20 cellular contexts compared by ENCODE assay signal in the genomic region with DNA sequence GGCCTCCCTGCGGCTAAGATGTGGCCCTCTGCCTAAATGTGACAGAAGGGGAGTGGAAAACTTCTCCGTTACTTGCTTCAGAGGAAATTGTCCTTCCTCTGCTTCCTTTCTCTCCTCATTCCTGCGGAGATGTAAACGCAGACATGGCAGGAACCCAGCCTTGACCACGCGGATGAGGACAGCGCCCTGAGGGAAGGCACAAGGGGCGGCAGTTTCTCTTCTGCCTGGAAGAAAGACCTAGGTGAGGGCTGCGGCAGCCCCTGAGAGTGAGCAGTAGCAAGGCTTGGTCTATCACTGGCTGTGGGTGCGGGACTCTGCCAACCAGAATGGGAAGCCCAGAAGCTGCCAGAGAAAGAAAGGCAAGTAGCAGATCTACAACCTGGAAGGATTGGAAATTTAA. TPM values are rescaled to one million over a fixed set of nuclear protein-coding genes. Genes with fewer than 3 reads are reported as not detected.
"Had no signal": no experiment of that assay in that cellular context is flagged by ENCODE, and none has a peak within 500 bp of the region (broad histone marks: within the 10 kb centered on the region; RNA-seq: fewer than 3 reads in every experiment).

No MANE protein-coding gene starts in this region.

- H3K27me3 ChIP-seq: hepatocyte, spleen, suprapubic skin, upper lobe of left lung had no signal

- ATAC-seq: esophagus mucosa, left lobe of liver, natural killer cell, sciatic nerve had no signal

- H3K27ac Mint-ChIP-seq: activated naive CD8-positive, alpha-beta T cell treated with anti-CD3 and anti-CD28 coated beads for 36 hours; activated T-helper 1 cell treated with anti-CD3 and anti-CD28 coated beads, Interleukin-12 subunit alpha, Interleukin-12 subunit beta, Interleukin-2, Interleukin-4 antibody, amounts not matched to agents 30 ng/mL and 10 ng/mL and 1 ng/mL, durations not matched to agents 14 hours and 24 hours and 36 hours; natural killer cell; stimulated activated naive CD8-positive, alpha-beta T cell treated with anti-CD3 and anti-CD28 coated beads, Interleukin-15, Interleukin-2, amounts not matched to agents 100 ng/mL and 50 ng/mL, for 24 hours had no signal

- H3K9me3 Mint-ChIP-seq: activated naive CD8-positive, alpha-beta T cell treated with anti-CD3 and anti-CD28 coated beads for 36 hours; activated T-helper 1 cell treated with anti-CD3 and anti-CD28 coated beads, Interleukin-12 subunit alpha, Interleukin-12 subunit beta, Interleukin-2, Interleukin-4 antibody, amounts not matched to agents 30 ng/mL and 10 ng/mL and 1 ng/mL, durations not matched to agents 14 hours and 24 hours and 36 hours; natural killer cell; stimulated activated naive CD8-positive, alpha-beta T cell treated with anti-CD3 and anti-CD28 coated beads, Interleukin-15, Interleukin-2, amounts not matched to agents 100 ng/mL and 50 ng/mL, for 24 hours had no signal

- H3K79me2 ChIP-seq: hepatocyte had no signal

- H3K4me1 Mint-ChIP-seq: activated naive CD8-positive, alpha-beta T cell treated with anti-CD3 and anti-CD28 coated beads for 36 hours; natural killer cell had no signal

- H3K27ac ChIP-seq: hepatocyte, prostate gland, spleen, suprapubic skin, upper lobe of left lung had no signal

- H3K9me3 ChIP-seq: prostate gland, spleen, suprapubic skin, upper lobe of left lung had no signal

- H3K4me2 ChIP-seq: hepatocyte had no signal

- H2AFZ ChIP-seq: hepatocyte had no signal

- H3K36me3 Mint-ChIP-seq: activated naive CD8-positive, alpha-beta T cell treated with anti-CD3 and anti-CD28 coated beads for 36 hours; natural killer cell had no signal

- H3K36me3 ChIP-seq: prostate gland, spleen, suprapubic skin, upper lobe of left lung had no signal

- H3K4me3 Mint-ChIP-seq: activated naive CD8-positive, alpha-beta T cell treated with anti-CD3 and anti-CD28 coated beads for 36 hours; activated T-helper 1 cell treated with anti-CD3 and anti-CD28 coated beads, Interleukin-12 subunit alpha, Interleukin-12 subunit beta, Interleukin-2, Interleukin-4 antibody, amounts not matched to agents 30 ng/mL and 10 ng/mL and 1 ng/mL, durations not matched to agents 14 hours and 24 hours and 36 hours; natural killer cell; stimulated activated naive CD8-positive, alpha-beta T cell treated with anti-CD3 and anti-CD28 coated beads, Interleukin-15, Interleukin-2, amounts not matched to agents 100 ng/mL and 50 ng/mL, for 24 hours had no signal

- H3K27me3 Mint-ChIP-seq: activated naive CD8-positive, alpha-beta T cell treated with anti-CD3 and anti-CD28 coated beads for 36 hours; stimulated activated naive CD8-positive, alpha-beta T cell treated with anti-CD3 and anti-CD28 coated beads, Interleukin-15, Interleukin-2, amounts not matched to agents 100 ng/mL and 50 ng/mL, for 24 hours had no signal

- DNase-seq: activated CD4-positive, alpha-beta T cell treated with anti-CD3 and anti-CD28 coated beads, Interleukin-2, amount 50 U/mL, for 1 hour; activated CD4-positive, CD25-positive, alpha-beta regulatory T cell; activated naive CD8-positive, alpha-beta T cell treated with anti-CD3 and anti-CD28 coated beads for 36 hours; cerebellar nuclear complex; mammary epithelial cell; natural killer cell; occipital lobe; spleen; SW 1271; upper lobe of left lung had no signal

- H3K4me1 ChIP-seq: prostate gland had no signal

- FAIRE-seq: keratinocyte, TTC549 had no signal

- H3K4me3 ChIP-seq: hepatocyte, prostate gland, spleen, suprapubic skin, upper lobe of left lung had no signal

RNA-seq across cellular contexts. Expression of a gene that starts 56.0 kb away (rescaled TPM):
- total RNA-seq: left lobe of liver had no signal
- polyA plus RNA-seq: keratinocyte had no signal
